In genomic region chr12:75349946-75350345, GRCh38 we compare ENCODE assay signal across 29 cellular contexts. TPM values are rescaled to one million over a fixed set of nuclear protein-coding genes. Genes with fewer than 3 reads are reported as not detected.
"Had no signal": no experiment of that assay in that cellular context is flagged by ENCODE, and none has a peak within 500 bp of the region (broad histone marks: within the 10 kb centered on the region; RNA-seq: fewer than 3 reads in every experiment).

No MANE protein-coding gene starts in this region.

- H3K27ac ChIP-seq: coronary artery, esophagus squamous epithelium, heart right ventricle, ovary, psoas muscle, sigmoid colon, testis, tibial artery had no signal

- H3K36me3 ChIP-seq: esophagus squamous epithelium, heart right ventricle, ovary, sigmoid colon, tibial artery had no signal

- H3K4me1 ChIP-seq: esophagus squamous epithelium, heart right ventricle, psoas muscle, sigmoid colon, testis, tibial artery had no signal

- ATAC-seq: heart right ventricle; left colon; naive thymus-derived CD8-positive, alpha-beta T cell; psoas muscle; right cardiac atrium; stimulated activated memory B cell treated with anti-CD40 and anti-IgM and Interleukin-4, amounts not matched to agents 10 μg/mL and 1 μg/mL and 100 μg/mL, for 72 hours; stimulated activated naive CD8-positive, alpha-beta T cell treated with anti-CD3 and anti-CD28 coated beads, Interleukin-15, Interleukin-2, amounts not matched to agents 100 U/mL and 50 U/mL, for 24 hours had no signal

- H3K4me3 ChIP-seq: coronary artery, esophagus squamous epithelium, heart right ventricle, lung, ovary, psoas muscle, sigmoid colon, testis, tibial artery had no signal

- H3K27me3 ChIP-seq: esophagus squamous epithelium, heart right ventricle, ovary, sigmoid colon, testis, tibial artery had no signal

- DNase-seq: dermis blood vessel endothelial cell; effector memory CD4-positive, alpha-beta T cell; erythroblast; esophagus squamous epithelium; foreskin melanocyte; glutamatergic neuron; heart right ventricle; hippocampal formation; immature natural killer cell; left colon; mesenchymal stem cell; midbrain; occipital lobe; ovary; psoas muscle; right cardiac atrium; sigmoid colon; stimulated activated CD4-positive, alpha-beta T cell treated with anti-CD3 and anti-CD28 coated beads, Interleukin-4, amount 100 ng/mL, for 4 hours; stimulated activated naive CD8-positive, alpha-beta T cell treated with anti-CD3 and anti-CD28 coated beads, Interleukin-15, Interleukin-2, amounts not matched to agents 100 U/mL and 50 U/mL, for 24 hours; testis; tibial artery had no signal

- H3K9me3 ChIP-seq: esophagus squamous epithelium, ovary, sigmoid colon, testis had no signal

RNA-seq across cellular contexts. Expression of gene GLIPR1L1, which starts 15.5 kb away (rescaled TPM):
- polyA plus RNA-seq: heart right ventricle; immature natural killer cell; keratinocyte; liver; lung; naive thymus-derived CD8-positive, alpha-beta T cell; neural cell; ovary; psoas muscle; right cardiac atrium; sigmoid colon; urinary bladder had no signal
